32 cellular contexts compared by ENCODE assay signal in the genomic region with DNA sequence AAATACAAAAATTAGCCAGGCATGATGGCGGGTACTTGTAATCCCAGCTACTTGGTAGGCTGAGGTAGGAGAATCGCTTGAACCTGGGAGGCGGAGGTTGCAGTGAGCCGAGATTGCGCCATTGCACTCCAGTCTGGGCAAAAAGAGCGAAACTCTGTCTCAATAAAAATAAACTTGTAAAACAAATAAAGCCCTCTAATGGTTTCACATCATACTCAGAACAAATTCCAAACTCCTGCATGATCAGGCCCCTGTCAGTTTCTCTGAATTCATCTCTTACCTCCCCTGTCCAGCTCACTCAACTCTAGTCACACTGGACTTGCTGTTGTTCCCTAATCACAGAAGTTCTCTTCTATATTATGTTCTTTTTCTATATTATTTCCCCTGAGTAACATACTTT.
"Had no signal": no experiment of that assay in that cellular context is flagged by ENCODE, and none has a peak within 500 bp of the region (broad histone marks: within the 10 kb centered on the region; RNA-seq: fewer than 3 reads in every experiment).

No MANE protein-coding gene starts in this region.

- H3K4me1 ChIP-seq: psoas muscle, testis, tibial artery, transverse colon, uterus had no signal

- H3K9ac ChIP-seq: parathyroid adenoma had no signal

- H3K4me3 ChIP-seq: ovary, psoas muscle, skin epidermis, smooth muscle cell, spleen, suprapubic skin, testis, tibial artery, transverse colon, upper lobe of right lung, uterus had no signal

- H3K79me2 ChIP-seq: parathyroid adenoma had no signal

- H3K36me3 Mint-ChIP-seq: natural killer cell treated with Interleukin-12 subunit alpha and Interleukin-12 subunit beta and Interleukin-15 and Interleukin-18, amount 100 ng/mL, for 72 hours had no signal

- H3K27ac Mint-ChIP-seq: natural killer cell treated with Interleukin-12 subunit alpha and Interleukin-12 subunit beta and Interleukin-15 and Interleukin-18, amount 100 ng/mL, for 72 hours; nephron progenitor cell; progenitor cell of endocrine pancreas; stimulated activated memory B cell treated with anti-CD40 and anti-IgM and Interleukin-4, amounts not matched to agents 10 μg/mL and 1 μg/mL and 100 μg/mL, for 72 hours; stimulated activated naive CD8-positive, alpha-beta T cell treated with anti-CD3 and anti-CD28 coated beads, Interleukin-15, amount 100 ng/mL, for 72 hours; type B pancreatic cell had no signal

- H3K4me1 Mint-ChIP-seq: nephron progenitor cell, neural crest cell had no signal

- H3K4me2 ChIP-seq: smooth muscle cell had no signal

- H3K27me3 ChIP-seq: ovary, spleen, suprapubic skin, testis, tibial artery, transverse colon, upper lobe of right lung, uterus had no signal

- H2AFZ ChIP-seq: parathyroid adenoma had no signal

- H3K27ac ChIP-seq: ovary, parathyroid adenoma, psoas muscle, skin epidermis, spleen, suprapubic skin, testis, tibial artery, transverse colon, upper lobe of right lung, uterus had no signal

- H3K4me3 Mint-ChIP-seq: naive thymus-derived CD8-positive, alpha-beta T cell; natural killer cell treated with Interleukin-12 subunit alpha and Interleukin-12 subunit beta and Interleukin-15 and Interleukin-18, amount 100 ng/mL, for 72 hours; nephron progenitor cell; neural crest cell; stimulated activated memory B cell treated with anti-CD40 and anti-IgM and Interleukin-4, amounts not matched to agents 10 μg/mL and 1 μg/mL and 100 μg/mL, for 72 hours; stimulated activated naive CD8-positive, alpha-beta T cell treated with anti-CD3 and anti-CD28 coated beads, Interleukin-15, amount 100 ng/mL, for 72 hours; type B pancreatic cell had no signal

- DNase-seq: naive thymus-derived CD8-positive, alpha-beta T cell; nephron progenitor cell; occipital lobe; ovary; posterior cingulate gyrus; psoas muscle; right cardiac atrium; spleen; stimulated activated CD4-positive, alpha-beta T cell treated with anti-CD3 and anti-CD28 coated beads, Interleukin-12 subunit alpha, Interleukin-12 subunit beta, amount 100 ng/mL, for 4 hours; stimulated activated CD4-positive, alpha-beta T cell treated with anti-CD3 and anti-CD28 coated beads, Interleukin-1b, Interleukin-23, amount 100 ng/mL, for 48 hours; stimulated activated CD4-positive, alpha-beta T cell treated with anti-CD3 and anti-CD28 coated beads, Interleukin-4, amount 100 ng/mL, for 1 hour; stimulated activated CD4-positive, alpha-beta T cell treated with anti-CD3 and anti-CD28 coated beads, Interleukin-4, amount 100 ng/mL, for 4 hours; stimulated activated CD8-positive, alpha-beta memory T cell treated with anti-CD3 and anti-CD28 coated beads, Interleukin-4, amount 100 ng/mL, for 48 hours; stimulated activated naive CD4-positive, alpha-beta T cell; stimulated activated naive CD8-positive, alpha-beta T cell treated with anti-CD3 and anti-CD28 coated beads, Interleukin-15, amount 100 ng/mL, for 72 hours; stimulated activated naive CD8-positive, alpha-beta T cell treated with anti-CD3 and anti-CD28 coated beads, Interleukin-15, Interleukin-2, amounts not matched to agents 100 U/mL and 50 U/mL, for 24 hours; substantia nigra; testis; tibial artery; transverse colon; upper lobe of right lung; uterus had no signal

- ATAC-seq: naive thymus-derived CD8-positive, alpha-beta T cell; natural killer cell treated with Interleukin-12 subunit alpha and Interleukin-12 subunit beta and Interleukin-15 and Interleukin-18, amount 100 ng/mL, for 72 hours; psoas muscle; right cardiac atrium; sciatic nerve; stimulated activated memory B cell treated with anti-CD40 and anti-IgM and Interleukin-4, amounts not matched to agents 10 μg/mL and 1 μg/mL and 100 μg/mL, for 72 hours; stimulated activated naive CD8-positive, alpha-beta T cell treated with anti-CD3 and anti-CD28 coated beads, Interleukin-15, amount 100 ng/mL, for 72 hours; stimulated activated naive CD8-positive, alpha-beta T cell treated with anti-CD3 and anti-CD28 coated beads, Interleukin-15, Interleukin-2, amounts not matched to agents 100 U/mL and 50 U/mL, for 24 hours; upper lobe of right lung had no signal

- H3K27me3 Mint-ChIP-seq: naive thymus-derived CD8-positive, alpha-beta T cell; progenitor cell of endocrine pancreas; stimulated activated memory B cell treated with anti-CD40 and anti-IgM and Interleukin-4, amounts not matched to agents 10 μg/mL and 1 μg/mL and 100 μg/mL, for 72 hours; stimulated activated naive CD8-positive, alpha-beta T cell treated with anti-CD3 and anti-CD28 coated beads, Interleukin-15, amount 100 ng/mL, for 72 hours; type B pancreatic cell had no signal

- H3K9me3 ChIP-seq: ovary, psoas muscle, suprapubic skin, testis, tibial artery, transverse colon, upper lobe of right lung, uterus had no signal

- H3K36me3 ChIP-seq: ovary, spleen, suprapubic skin, tibial artery, transverse colon, upper lobe of right lung, uterus had no signal
